ENCODE assay signal across 10 cellular contexts in the genomic region with DNA sequence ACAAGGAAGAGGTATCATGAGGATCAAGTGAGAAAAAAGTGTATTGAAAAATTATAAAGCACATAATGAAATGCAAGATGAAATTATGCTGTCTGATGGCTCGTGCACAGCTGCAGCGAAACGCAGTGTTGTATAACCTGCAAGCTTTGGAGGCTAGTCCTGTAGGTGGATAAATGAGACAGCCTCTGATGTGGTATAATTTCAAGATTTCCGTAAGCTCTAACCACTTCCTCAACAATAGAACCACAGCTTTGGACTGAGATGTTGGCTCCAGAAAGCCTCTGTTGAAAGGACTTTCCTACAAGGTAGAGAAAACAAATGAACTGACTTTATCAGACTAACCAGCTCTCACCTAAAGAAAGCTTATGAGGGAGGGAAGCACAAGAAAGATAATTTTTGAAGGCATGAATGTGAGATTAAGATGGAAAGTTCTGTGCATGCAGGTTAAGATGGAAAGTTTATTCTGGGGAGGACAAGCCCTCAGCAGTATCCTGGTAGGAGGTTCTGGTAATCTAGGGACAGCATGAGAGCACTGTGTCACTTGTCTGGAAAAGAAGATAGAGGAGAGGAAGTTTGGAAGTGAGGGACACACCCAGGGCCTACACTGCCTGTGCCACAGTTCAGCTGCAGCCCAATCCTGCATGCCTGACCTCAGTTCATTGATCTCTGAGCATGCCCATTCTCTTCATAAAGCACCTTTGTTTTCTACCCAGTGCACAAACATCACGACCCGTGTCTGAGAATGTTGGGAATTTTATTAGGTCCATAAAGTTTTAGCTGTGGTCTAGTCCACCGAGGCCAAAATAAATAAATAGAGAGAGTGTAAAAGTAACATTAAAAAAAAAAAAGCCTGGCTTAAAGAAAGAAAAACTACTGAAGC.
DNase-seq lines count a peak whose midpoint lies in the region; ATAC-seq and TF ChIP-seq lines count a peak whose summit lies in the region.
"Had no signal": no experiment of that assay in that cellular context is flagged by ENCODE, and none has a peak within 500 bp of the region (broad histone marks: within the 10 kb centered on the region; RNA-seq: fewer than 3 reads in every experiment).

No MANE protein-coding gene starts in this region.

- peaks cover 9% of the 10 kb centered on the region for H3K9me3 Mint-ChIP-seq in activated CD8-positive, alpha-beta T cell treated with anti-CD3 and anti-CD28 coated beads, Interleukin-2, amount 10 ng/mL, durations not matched to agents 7 days and 5 days (ENCODE audit: insufficient read depth)

- H3K4me3 ChIP-seq in heart right ventricle: no peak overlapping the region

- no peaks in the 10 kb centered on the region for H3K36me3 Mint-ChIP-seq in activated CD8-positive, alpha-beta T cell treated with anti-CD3 and anti-CD28 coated beads, Interleukin-2, amount 10 ng/mL, durations not matched to agents 7 days and 5 days (ENCODE audit: low read depth)

- H3K27me3 Mint-ChIP-seq in activated CD8-positive, alpha-beta T cell treated with anti-CD3 and anti-CD28 coated beads, Interleukin-2, amount 10 ng/mL, durations not matched to agents 7 days and 5 days (ENCODE audit: low read depth): peaks cover 28% of the 10 kb centered on the region

- intact Hi-C loops in heart right ventricle (cut with DNase I): no loop called here

- CTCF ChIA-PET in activated CD8-positive, alpha-beta T cell treated with anti-CD3 and anti-CD28 coated beads, Interleukin-2, amount 10 ng/mL, durations not matched to agents 7 days and 5 days (lab: Charles Lee): interaction anchor here (1.0 to 1.1 kb wide), 2 partner anchors 11 to 165 kb away, joined by 3 to 5 read pairs; no protein-coding TSS in a partner anchor

- peak overlapping the region; percentile 9 for H3K27ac Mint-ChIP-seq in activated CD8-positive, alpha-beta T cell treated with anti-CD3 and anti-CD28 coated beads, Interleukin-2, amount 10 ng/mL, durations not matched to agents 7 days and 5 days

- peak; percentile 33 for DNase-seq in activated CD4-positive, alpha-beta T cell treated with anti-CD3 and anti-CD28 coated beads for 48 hours
- no peak for DNase-seq in activated CD4-positive, alpha-beta T cell treated with anti-CD3 and anti-CD28 coated beads for 1 hour
- peak; percentile 57 for DNase-seq in activated CD8-positive, alpha-beta T cell treated with anti-CD3 and anti-CD28 coated beads, Interleukin-2, amount 10 ng/mL, durations not matched to agents 7 days and 5 days
- DNase-seq in renal cortical epithelial cell (ENCODE audit: low read depth): peak; percentile 91
- no peak for DNase-seq in heart right ventricle
- no peak for DNase-seq in epidermal melanocyte (ENCODE audit: insufficient read length, low spot score)
- DNase-seq in NCI-H2171 (lab: John Stamatoyannopoulos, UW): no peak
- DNase-seq: effector CD8-positive, alpha-beta T cell; left ventricle myocardium superior had no signal

- POLR2A ChIA-PET in activated CD8-positive, alpha-beta T cell treated with anti-CD3 and anti-CD28 coated beads, Interleukin-2, amount 10 ng/mL, durations not matched to agents 7 days and 5 days (lab: Charles Lee): no interaction called here

- H3K9me3 ChIP-seq in heart right ventricle: peaks cover 0 to 12% (median 0%) of the 10 kb centered on the region in 11 donors

- H3K4me1 Mint-ChIP-seq in activated CD8-positive, alpha-beta T cell treated with anti-CD3 and anti-CD28 coated beads, Interleukin-2, amount 10 ng/mL, durations not matched to agents 7 days and 5 days (ENCODE audit: low read depth): peaks cover 17% of the 10 kb centered on the region

- no peaks in the 10 kb centered on the region for H3K4me1 ChIP-seq in heart right ventricle

- 68 to 71% methylated on average over 7 of the region's 7 CpGs for WGBS in heart right ventricle, 2 donors

- H3K36me3 ChIP-seq in heart right ventricle: no peaks in the 10 kb centered on the region

- ATAC-seq in HG03575 (IDR thresholded peaks at IDR 0.05; ENCODE audit: extremely low read depth, insufficient number of reproducible peaks, low FRiP score, unreplicated experiment) (peak; percentile 61), heart right ventricle (no peak)
- peak; percentile 96 for ATAC-seq in activated CD8-positive, alpha-beta T cell treated with anti-CD3 and anti-CD28 coated beads, Interleukin-2, amount 10 ng/mL, durations not matched to agents 7 days and 5 days
- ATAC-seq: left ventricle myocardium superior had no signal

- H3K27me3 ChIP-seq in heart right ventricle: no peaks in the 10 kb centered on the region

- no peak for TF ChIP-seq CTCF in heart right ventricle (IDR thresholded peaks at IDR 0.05)

- H3K4me3 Mint-ChIP-seq in activated CD8-positive, alpha-beta T cell treated with anti-CD3 and anti-CD28 coated beads, Interleukin-2, amount 10 ng/mL, durations not matched to agents 7 days and 5 days: no peak overlapping the region

- no peak overlapping the region for H3K27ac ChIP-seq in heart right ventricle

Comparison
In these comparisons a context has a peak if more than half of its experiments do, and no peak if none do; other contexts are left out.
1. DNase-seq: peak in activated CD4-positive, alpha-beta T cell treated with anti-CD3 and anti-CD28 coated beads for 48 hours (single experiment), activated CD8-positive, alpha-beta T cell treated with anti-CD3 and anti-CD28 coated beads, Interleukin-2, amount 10 ng/mL, durations not matched to agents 7 days and 5 days (single experiment) and renal cortical epithelial cell (single experiment); none in activated CD4-positive, alpha-beta T cell treated with anti-CD3 and anti-CD28 coated beads for 1 hour (single experiment), heart right ventricle (0 of 2), epidermal melanocyte (single experiment) and NCI-H2171 (single experiment).
2. ATAC-seq: peak in HG03575 (single experiment) and activated CD8-positive, alpha-beta T cell treated with anti-CD3 and anti-CD28 coated beads, Interleukin-2, amount 10 ng/mL, durations not matched to agents 7 days and 5 days (single experiment); none in heart right ventricle (0 of 8).